Comparison of ENCODE assay signal across 8 cellular contexts in the genomic region with DNA sequence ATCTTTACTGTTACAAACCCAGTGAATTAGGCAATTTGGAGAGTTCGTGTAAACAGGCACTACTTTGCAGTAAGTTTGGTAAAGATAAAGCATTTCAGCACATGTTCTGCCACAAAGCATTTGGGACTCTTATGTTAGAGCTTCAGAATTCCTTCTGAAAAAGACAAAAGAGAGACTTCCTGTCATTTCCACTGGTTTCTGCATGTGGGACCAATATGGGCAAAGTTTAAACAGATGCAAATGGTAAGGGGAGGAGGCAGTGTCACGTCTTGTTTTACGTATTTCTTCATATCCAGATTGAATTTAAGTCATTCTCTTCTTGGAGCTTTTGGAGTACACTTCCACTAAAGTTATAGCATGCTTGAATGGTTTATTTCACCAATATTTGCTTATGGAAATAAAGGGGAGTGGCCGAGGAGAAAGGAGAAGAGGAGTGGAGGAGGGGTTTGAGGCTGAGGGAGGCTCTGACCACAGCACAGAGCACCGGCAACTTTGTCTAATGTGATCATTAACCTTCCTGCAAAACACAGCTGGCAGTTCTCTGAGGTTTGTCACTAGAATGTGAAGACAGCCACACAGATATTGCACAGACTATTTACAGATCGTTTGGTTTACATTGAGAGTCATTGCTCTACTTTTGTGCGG. TPM values are rescaled to one million over a fixed set of nuclear protein-coding genes. Genes with fewer than 3 reads are reported as not detected.
DNase-seq lines count a peak whose midpoint lies in the region; ATAC-seq, FAIRE-seq and TF ChIP-seq lines count a peak whose summit lies in the region.

A gene with protein sequence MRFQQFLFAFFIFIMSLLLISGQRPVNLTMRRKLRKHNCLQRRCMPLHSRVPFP (plus strand): TSS at position 499 of the 645 bp plus-strand sequence. CDS start 154 bp downstream, outside the sequence.

- peaks cover 3% of the 10 kb centered on the region for H3K4me1 Mint-ChIP-seq in T-helper 17 cell

- peak; percentile 28 for DNase-seq in iPS-NIHi11 (ENCODE audit: low spot score)
- DNase-seq in urothelium cell line (ENCODE audit: low spot score): no peak
- DNase-seq in NOMO-1 treated with dmso at 0.1 percent for 144 hours (lab: John Stamatoyannopoulos, UW; ENCODE audit: unreplicated experiment): no peak
- no peak for DNase-seq in T-helper 17 cell
- DNase-seq in hippocampal formation (lab: John Stamatoyannopoulos, UW): no peak

- no peak for FAIRE-seq in urothelium cell line (lab: Jason Lieb, UNC)

- peaks cover 7% of the 10 kb centered on the region for H3K27me3 Mint-ChIP-seq in T-helper 17 cell

- no peak within 1 kb of the TSS for H3K27ac Mint-ChIP-seq in T-helper 17 cell

- H3K4me3 Mint-ChIP-seq in T-helper 17 cell: no peak within 1 kb of the TSS

- no peak for TF ChIP-seq POLR2A in GM18505 (IDR thresholded peaks at IDR 0.05; ENCODE audit: borderline replicate concordance, extremely low read depth, insufficient read depth, insufficient read length)

- no peaks in the 10 kb centered on the region for H3K36me3 Mint-ChIP-seq in T-helper 17 cell (ENCODE audit: low read depth)

- no peaks in the 10 kb centered on the region for H3K9me3 ChIP-seq in T-helper 17 cell (ENCODE audit: control insufficient read depth, low read length, poor library complexity, severe bottlenecking)

- ATAC-seq in GM18505 (IDR thresholded peaks at IDR 0.05; ENCODE audit: unreplicated experiment) (peak; percentile 98), GM21723 (IDR thresholded peaks at IDR 0.05; ENCODE audit: unreplicated experiment) (peak; percentile 99), HG03558 (IDR thresholded peaks at IDR 0.05; ENCODE audit: extremely low read depth, unreplicated experiment) (peak; percentile 99), T-helper 17 cell (no peak)

RNA-seq across cellular contexts. Expression of the gene that starts here (rescaled TPM):
- total RNA-seq in T-helper 17 cell: not detected
